Comparison of ENCODE assay signal across 1 cellular context in genomic region chr6:28633445-28634215, GRCh38.
TF ChIP-seq lines count a peak whose summit lies in the region.

No MANE protein-coding gene starts in this region.

TF ChIP-seq in H1, 55 proteins besides CTCF, POLR2A, EP300 and RAD21:
- TF ChIP-seq EZH2 (IDR thresholded peaks at IDR 0.05; ENCODE audit: low read depth, low read length, severe bottlenecking) (no peak), SUZ12 (IDR thresholded peaks at IDR 0.05; ENCODE audit: low read length) (no peak), SIN3A (conservative IDR thresholded peaks at IDR 0.05 in 1 of 2, IDR thresholded peaks at IDR 0.05 in 1 of 2; ENCODE audit: low read depth in 1 of 2, low read length in 2 of 2) (peak in 1 of 2 experiments; percentile 36; a peak in 1 of 4 replicates), PHF8 (conservative IDR thresholded peaks at IDR 0.05; ENCODE audit: low read depth, low read length) (0 out of 2 replicates have a peak, but pooled peaks have one; percentile 30), CBX5 (IDR thresholded peaks at IDR 0.05; ENCODE audit: low read depth, low read length) (no peak), KDM4A (IDR thresholded peaks at IDR 0.05; ENCODE audit: low read depth, low read length, severe bottlenecking) (peak; percentile 50), RBBP5 (IDR thresholded peaks at IDR 0.05; ENCODE audit: borderline replicate concordance, low read depth, low read length) (0 out of 2 replicates have a peak, but pooled peaks have one; percentile 65), ASH2L (IDR thresholded peaks at IDR 0.05; ENCODE audit: low read length) (no peak), TCF12 (IDR thresholded peaks at IDR 0.05; ENCODE audit: low read depth, low read length) (no peak), YY1 (IDR thresholded peaks at IDR 0.05; ENCODE audit: low read depth, low read length) (no peak), ATF3 (IDR thresholded peaks at IDR 0.05; ENCODE audit: insufficient read depth, low read depth, low read length) (no peak), MAFK (IDR thresholded peaks at IDR 0.05; ENCODE audit: low read depth, low read length) (peak; percentile 58; the same call in 1 of the 2 replicates), TBP (IDR thresholded peaks at IDR 0.05; ENCODE audit: low read depth, low read length) (peak; percentile 99), SIX5 (IDR thresholded peaks at IDR 0.05; ENCODE audit: low read depth, low read length) (no peak), SP4 (IDR thresholded peaks at IDR 0.05; ENCODE audit: low read length) (peak; percentile 43; the same call in 1 of the 2 replicates)
- TF ChIP-seq, protein P1, sequence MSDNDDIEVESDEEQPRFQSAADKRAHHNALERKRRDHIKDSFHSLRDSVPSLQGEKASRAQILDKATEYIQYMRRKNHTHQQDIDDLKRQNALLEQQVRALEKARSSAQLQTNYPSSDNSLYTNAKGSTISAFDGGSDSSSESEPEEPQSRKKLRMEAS (IDR thresholded peaks at IDR 0.05), result peak; percentile 87
- TF ChIP-seq, protein P2, sequence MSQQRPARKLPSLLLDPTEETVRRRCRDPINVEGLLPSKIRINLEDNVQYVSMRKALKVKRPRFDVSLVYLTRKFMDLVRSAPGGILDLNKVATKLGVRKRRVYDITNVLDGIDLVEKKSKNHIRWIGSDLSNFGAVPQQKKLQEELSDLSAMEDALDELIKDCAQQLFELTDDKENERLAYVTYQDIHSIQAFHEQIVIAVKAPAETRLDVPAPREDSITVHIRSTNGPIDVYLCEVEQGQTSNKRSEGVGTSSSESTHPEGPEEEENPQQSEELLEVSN (IDR thresholded peaks at IDR 0.05), result peak; percentile 57
